Comparison of ENCODE assay signal across 8 cellular contexts in the genomic region with DNA sequence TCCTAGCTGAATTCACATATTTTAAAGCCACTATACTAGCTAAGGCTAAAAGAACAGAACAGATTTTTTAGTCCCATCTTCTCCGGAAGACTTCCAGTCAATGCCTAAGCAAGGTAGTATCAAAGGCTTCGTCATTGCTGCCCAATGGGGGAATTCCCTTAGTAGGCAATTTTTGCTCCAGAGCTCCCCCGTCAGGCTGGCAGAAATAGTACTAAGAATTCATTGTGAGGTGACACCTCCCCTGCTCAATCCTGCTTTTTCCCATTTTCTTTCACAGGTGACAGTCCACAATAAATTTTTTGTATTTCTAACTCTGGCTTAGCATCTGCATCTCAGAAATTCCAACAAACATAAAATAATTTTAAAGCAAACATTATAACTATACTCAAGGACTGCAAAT. TPM values are rescaled to one million over a fixed set of nuclear protein-coding genes. Genes with fewer than 3 reads are reported as not detected.
DNase-seq lines count a peak whose midpoint lies in the region; ATAC-seq and TF ChIP-seq lines count a peak whose summit lies in the region.
"Had no signal": no experiment of that assay in that cellular context is flagged by ENCODE, and none has a peak within 500 bp of the region (broad histone marks: within the 10 kb centered on the region; RNA-seq: fewer than 3 reads in every experiment).

No MANE protein-coding gene starts in this region.

- TF ChIP-seq CTCF in osteocyte (IDR thresholded peaks at IDR 0.05) = peak; percentile 5

- no peak for ATAC-seq in sciatic nerve

- H3K27me3 Mint-ChIP-seq in activated CD4-positive, alpha-beta memory T cell treated with anti-CD3 and anti-CD28 coated beads for 36 hours = peaks cover 49% of the 10 kb centered on the region
- no peaks in the 10 kb centered on the region for H3K27me3 Mint-ChIP-seq in osteocyte (ENCODE audit: unreplicated experiment)

- intact Hi-C loops in activated CD4-positive, alpha-beta memory T cell treated with anti-CD3 and anti-CD28 coated beads for 36 hours (cut with micrococcal nuclease) = no loop called here
- intact Hi-C loops in sciatic nerve (cut with DNase I) = no loop called here

- H3K9me3 Mint-ChIP-seq in activated CD4-positive, alpha-beta memory T cell treated with anti-CD3 and anti-CD28 coated beads for 36 hours = peaks cover 7% of the 10 kb centered on the region
- peaks cover 8% of the 10 kb centered on the region for H3K9me3 Mint-ChIP-seq in osteocyte (ENCODE audit: unreplicated experiment)

- POLR2A ChIA-PET in activated CD4-positive, alpha-beta memory T cell treated with anti-CD3 and anti-CD28 coated beads for 36 hours (lab: Charles Lee) = no interaction called here

- peak; percentile 56 for DNase-seq in ELR (ENCODE audit: low read depth)
- peak; percentile 10 for DNase-seq in HT1080 (ENCODE audit: low read depth)
- peak; percentile 62 for DNase-seq in activated CD4-positive, alpha-beta memory T cell treated with anti-CD3 and anti-CD28 coated beads for 36 hours
- DNase-seq in osteocyte (ENCODE audit: extremely low spot score, unreplicated experiment) = peak; percentile 25
- DNase-seq in NCI-H146 (lab: John Stamatoyannopoulos, UW) = no peak
- DNase-seq in sciatic nerve (ENCODE audit: low spot score) = no peak
- DNase-seq in NCI-H2171 treated with DMSO at 0.1 percent for 48 hours (lab: John Stamatoyannopoulos, UW) = no peak
- DNase-seq: esophagus squamous epithelium had no signal

- no peak overlapping the region for H3K4me3 Mint-ChIP-seq in activated CD4-positive, alpha-beta memory T cell treated with anti-CD3 and anti-CD28 coated beads for 36 hours
- H3K4me3 Mint-ChIP-seq in osteocyte (ENCODE audit: unreplicated experiment) = no peak overlapping the region

- H3K4me1 Mint-ChIP-seq in activated CD4-positive, alpha-beta memory T cell treated with anti-CD3 and anti-CD28 coated beads for 36 hours (ENCODE audit: low read depth) = no peaks in the 10 kb centered on the region
- H3K4me1 Mint-ChIP-seq in osteocyte (ENCODE audit: unreplicated experiment) = no peaks in the 10 kb centered on the region

- H3K36me3 Mint-ChIP-seq in activated CD4-positive, alpha-beta memory T cell treated with anti-CD3 and anti-CD28 coated beads for 36 hours = no peaks in the 10 kb centered on the region
- no peaks in the 10 kb centered on the region for H3K36me3 Mint-ChIP-seq in osteocyte (ENCODE audit: unreplicated experiment)

- H3K27ac Mint-ChIP-seq in activated CD4-positive, alpha-beta memory T cell treated with anti-CD3 and anti-CD28 coated beads for 36 hours = no peak overlapping the region
- no peak overlapping the region for H3K27ac Mint-ChIP-seq in osteocyte (ENCODE audit: unreplicated experiment)

- CTCF ChIA-PET in activated CD4-positive, alpha-beta memory T cell treated with anti-CD3 and anti-CD28 coated beads for 36 hours (lab: Charles Lee) = no interaction called here

RNA-seq across cellular contexts. Expression of a gene that starts 52.8 kb away (rescaled TPM):
- 50.0 and 63.7 TPM in 2 replicates for total RNA-seq in HT1080 (2014; rRNA removed; shearing (Covaris generic))
- polyA plus RNA-seq in HT1080 (2015; cell fraction: cytosol; rRNA removed) = 62.2 and 68.1 TPM in 2 replicates
- polyA plus RNA-seq in HT1080 (2015; cell fraction: nucleus; rRNA removed) = 216 and 236 TPM in 2 replicates
- total RNA-seq in activated CD4-positive, alpha-beta memory T cell treated with anti-CD3 and anti-CD28 coated beads for 36 hours = 10 to 100 TPM; 92.9 to 96.8 TPM
- total RNA-seq in osteocyte = 197 and 200 TPM in 2 replicates
- total RNA-seq in sciatic nerve = 129 TPM

Comparison
In these comparisons a context has a peak if more than half of its experiments do, and no peak if none do; other contexts are left out.
1. DNase-seq: peak in ELR (single experiment), HT1080 (single experiment), activated CD4-positive, alpha-beta memory T cell treated with anti-CD3 and anti-CD28 coated beads for 36 hours (single experiment) and osteocyte (single experiment); none in NCI-H146 (single experiment), sciatic nerve (single experiment) and NCI-H2171 treated with DMSO at 0.1 percent for 48 hours (single experiment).